In genomic region chr11:62882811-62883496, GRCh38 we compare ENCODE assay signal across 7 cellular contexts. TPM values are rescaled to one million over a fixed set of nuclear protein-coding genes. Genes with fewer than 3 reads are reported as not detected.
A peak's percentile ranks its signal among the peaks of the same experiment; 100 is the strongest.
DNase-seq lines count a peak whose midpoint lies in the region; ATAC-seq and TF ChIP-seq lines count a peak whose summit lies in the region.

No MANE protein-coding gene starts in this region.

- H3K27ac ChIP-seq in HL-60 (replicated peaks) (peak overlapping the region; percentile 98), iPS-18a (ENCODE audit: low read length) (peak overlapping the region; percentile 26)

- H3K4me1 ChIP-seq in iPS-18a (ENCODE audit: control insufficient read depth, low read depth, low read length) = peaks cover 28% of the 10 kb centered on the region

- H3K4me1 Mint-ChIP-seq in activated T-helper 17 cell treated with anti-CD3 and anti-CD28 coated beads, Interleukin-2, amount 50 U/mL, for 72 hours = peaks cover 32% of the 10 kb centered on the region
- H3K4me1 Mint-ChIP-seq in stimulated activated naive B cell treated with anti-CD40 and anti-IgM and Interleukin-4, amounts not matched to agents 10 μg/mL and 1 μg/mL and 100 μg/mL, for 72 hours = peaks cover 34 to 63% of the 10 kb centered on the region in 2 donors

- peak overlapping the region; percentile 99 for H3K27ac Mint-ChIP-seq in activated T-helper 17 cell treated with anti-CD3 and anti-CD28 coated beads, Interleukin-2, amount 50 U/mL, for 72 hours
- H3K27ac Mint-ChIP-seq in stimulated activated naive B cell treated with anti-CD40 and anti-IgM and Interleukin-4, amounts not matched to agents 10 μg/mL and 1 μg/mL and 100 μg/mL, for 72 hours = peak overlapping the region; percentile 100

- no peak for DNase-seq in HL-60 (ENCODE audit: low read depth in 1 of 2, low spot score in 1 of 2)
- no peak for DNase-seq in stimulated activated naive B cell treated with anti-CD40 and anti-IgM and Interleukin-4, amounts not matched to agents 10 μg/mL and 1 μg/mL and 100 μg/mL, for 72 hours
- DNase-seq in activated CD4-positive, CD25-positive, alpha-beta regulatory T cell treated with anti-CD3 and anti-CD28 coated beads, Interleukin-2, amount 50 U/mL, for 72 hours = no peak

- H3K27me3 ChIP-seq in HL-60 (ENCODE audit: insufficient read depth, poor library complexity, severe bottlenecking) = no peaks in the 10 kb centered on the region
- H3K27me3 ChIP-seq in iPS-18a (ENCODE audit: control insufficient read depth, insufficient read depth, low read length) = no peaks in the 10 kb centered on the region

- H3K9me3 Mint-ChIP-seq in activated T-helper 17 cell treated with anti-CD3 and anti-CD28 coated beads, Interleukin-2, amount 50 U/mL, for 72 hours = no peaks in the 10 kb centered on the region
- H3K9me3 Mint-ChIP-seq in stimulated activated naive B cell treated with anti-CD40 and anti-IgM and Interleukin-4, amounts not matched to agents 10 μg/mL and 1 μg/mL and 100 μg/mL, for 72 hours = no peaks in the 10 kb centered on the region

- H3K36me3 ChIP-seq in iPS-18a (ENCODE audit: control insufficient read depth, low read depth, low read length) = peaks cover 72% of the 10 kb centered on the region

- H3K4me3 ChIP-seq in HL-60 (replicated peaks; ENCODE audit: insufficient read depth, low read length) (peak overlapping the region; percentile 51), iPS-18a (ENCODE audit: low read length) (peak overlapping the region; percentile 89)

- ATAC-seq in activated T-helper 17 cell treated with anti-CD3 and anti-CD28 coated beads, Interleukin-2, amount 50 U/mL, for 72 hours (replicated peaks) = no peak
- no peak for ATAC-seq in stimulated activated naive B cell treated with anti-CD40 and anti-IgM and Interleukin-4, amounts not matched to agents 10 μg/mL and 1 μg/mL and 100 μg/mL, for 72 hours (replicated peaks)
- no peak for ATAC-seq in HG03469 (IDR thresholded peaks at IDR 0.05; ENCODE audit: unreplicated experiment)
- no peak for ATAC-seq in HG03139 (IDR thresholded peaks at IDR 0.05; ENCODE audit: unreplicated experiment)

- H3K27me3 Mint-ChIP-seq in activated T-helper 17 cell treated with anti-CD3 and anti-CD28 coated beads, Interleukin-2, amount 50 U/mL, for 72 hours = no peaks in the 10 kb centered on the region
- H3K27me3 Mint-ChIP-seq in stimulated activated naive B cell treated with anti-CD40 and anti-IgM and Interleukin-4, amounts not matched to agents 10 μg/mL and 1 μg/mL and 100 μg/mL, for 72 hours = no peaks in the 10 kb centered on the region

- H3K4me3 Mint-ChIP-seq in activated T-helper 17 cell treated with anti-CD3 and anti-CD28 coated beads, Interleukin-2, amount 50 U/mL, for 72 hours = peak overlapping the region; percentile 99
- H3K4me3 Mint-ChIP-seq in stimulated activated naive B cell treated with anti-CD40 and anti-IgM and Interleukin-4, amounts not matched to agents 10 μg/mL and 1 μg/mL and 100 μg/mL, for 72 hours = peak overlapping the region; percentile 94

- peak overlapping the region; percentile 100 for H3K9ac ChIP-seq in iPS-18a (ENCODE audit: low read length)

- peaks cover 80% of the 10 kb centered on the region for H3K36me3 Mint-ChIP-seq in activated T-helper 17 cell treated with anti-CD3 and anti-CD28 coated beads, Interleukin-2, amount 50 U/mL, for 72 hours (ENCODE audit: low read depth)
- H3K36me3 Mint-ChIP-seq in stimulated activated naive B cell treated with anti-CD40 and anti-IgM and Interleukin-4, amounts not matched to agents 10 μg/mL and 1 μg/mL and 100 μg/mL, for 72 hours = peaks cover 69 to 80% of the 10 kb centered on the region in 2 donors

- no peaks in the 10 kb centered on the region for H3K9me3 ChIP-seq in iPS-18a (ENCODE audit: control insufficient read depth, low read depth, low read length)

- no peak for TF ChIP-seq CTCF in HL-60 (IDR thresholded peaks at IDR 0.05; ENCODE audit: insufficient read depth, low read length)

RNA-seq across cellular contexts. Expression of gene SLC3A2, which starts 2.3 kb away (rescaled TPM):
- total RNA-seq in activated T-helper 17 cell treated with anti-CD3 and anti-CD28 coated beads, Interleukin-2, amount 50 U/mL, for 72 hours = 100 to 1,000 TPM; 176 to 287 TPM

RNA-seq across cellular contexts. Expression of gene CHRM1, which starts 38.2 kb away (rescaled TPM):
- total RNA-seq in activated T-helper 17 cell treated with anti-CD3 and anti-CD28 coated beads, Interleukin-2, amount 50 U/mL, for 72 hours = not detected

RNA-seq across cellular contexts. Expression of gene WDR74, which starts 43.6 kb away (rescaled TPM):
- 100 to 1,000 TPM in 1 of 2 donors, 10 to 100 TPM in 1; 70.3 to 104 TPM for total RNA-seq in activated T-helper 17 cell treated with anti-CD3 and anti-CD28 coated beads, Interleukin-2, amount 50 U/mL, for 72 hours

RNA-seq across cellular contexts. Expression of gene TEX54, which starts 50.3 kb away (rescaled TPM):
- under 1 TPM; 0.82 TPM for total RNA-seq in activated T-helper 17 cell treated with anti-CD3 and anti-CD28 coated beads, Interleukin-2, amount 50 U/mL, for 72 hours

RNA-seq across cellular contexts. Expression of gene STX5, which starts 51.1 kb away (rescaled TPM):
- total RNA-seq in activated T-helper 17 cell treated with anti-CD3 and anti-CD28 coated beads, Interleukin-2, amount 50 U/mL, for 72 hours = 10 to 100 TPM; 23.4 to 32.0 TPM
